1 cellular context compared by ENCODE assay signal in the genomic region with DNA sequence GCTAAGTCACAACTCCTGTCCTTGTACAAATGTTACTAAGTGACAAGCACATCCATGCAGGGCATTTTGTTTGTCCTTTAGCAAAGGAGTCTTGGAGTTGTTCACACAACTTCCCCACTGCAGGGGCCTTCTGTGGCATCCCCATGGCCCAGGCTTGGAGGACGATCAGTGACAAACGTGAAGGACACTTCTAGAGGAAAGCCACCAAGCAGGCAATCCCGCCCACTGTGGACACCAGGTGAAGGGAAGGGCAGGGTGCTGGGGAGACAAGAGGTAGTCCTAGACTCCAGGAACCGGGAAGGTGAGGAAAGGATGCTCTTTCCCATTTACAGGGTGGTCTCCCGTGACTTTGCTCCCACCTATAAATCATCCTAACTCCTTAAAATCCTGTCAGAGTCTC.
TF ChIP-seq lines count a peak whose summit lies in the region.

No MANE protein-coding gene starts in this region.

TF ChIP-seq in GM12878, 131 proteins besides CTCF, POLR2A, EP300 and RAD21:
- TF ChIP-seq JUND (IDR thresholded peaks at IDR 0.05; ENCODE audit: low read depth, low read length) (no peak), ZBED1 (IDR thresholded peaks at IDR 0.05; ENCODE audit: borderline replicate concordance) (no peak), CEBPB (IDR thresholded peaks at IDR 0.05; ENCODE audit: borderline replicate concordance in 1 of 2, low read depth in 2 of 2, low read length in 2 of 2) (no peak), HDGF (IDR thresholded peaks at IDR 0.05) (no peak), BMI1 (IDR thresholded peaks at IDR 0.05; ENCODE audit: borderline replicate concordance) (no peak), NRF1 (conservative IDR thresholded peaks at IDR 0.05; ENCODE audit: low read depth, low read length) (no peak), PAX8 (IDR thresholded peaks at IDR 0.05) (no peak), SREBF1 (IDR thresholded peaks at IDR 0.05; ENCODE audit: low read length) (no peak)
- TF ChIP-seq, protein P1, sequence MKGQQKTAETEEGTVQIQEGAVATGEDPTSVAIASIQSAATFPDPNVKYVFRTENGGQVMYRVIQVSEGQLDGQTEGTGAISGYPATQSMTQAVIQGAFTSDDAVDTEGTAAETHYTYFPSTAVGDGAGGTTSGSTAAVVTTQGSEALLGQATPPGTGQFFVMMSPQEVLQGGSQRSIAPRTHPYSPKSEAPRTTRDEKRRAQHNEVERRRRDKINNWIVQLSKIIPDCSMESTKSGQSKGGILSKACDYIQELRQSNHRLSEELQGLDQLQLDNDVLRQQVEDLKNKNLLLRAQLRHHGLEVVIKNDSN (IDR thresholded peaks at IDR 0.05; ENCODE audit: borderline replicate concordance, extremely low read length, insufficient read depth, low read depth, low read length): no peak
- TF ChIP-seq, protein P2, sequence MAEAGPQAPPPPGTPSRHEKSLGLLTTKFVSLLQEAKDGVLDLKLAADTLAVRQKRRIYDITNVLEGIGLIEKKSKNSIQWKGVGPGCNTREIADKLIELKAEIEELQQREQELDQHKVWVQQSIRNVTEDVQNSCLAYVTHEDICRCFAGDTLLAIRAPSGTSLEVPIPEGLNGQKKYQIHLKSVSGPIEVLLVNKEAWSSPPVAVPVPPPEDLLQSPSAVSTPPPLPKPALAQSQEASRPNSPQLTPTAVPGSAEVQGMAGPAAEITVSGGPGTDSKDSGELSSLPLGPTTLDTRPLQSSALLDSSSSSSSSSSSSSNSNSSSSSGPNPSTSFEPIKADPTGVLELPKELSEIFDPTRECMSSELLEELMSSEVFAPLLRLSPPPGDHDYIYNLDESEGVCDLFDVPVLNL (IDR thresholded peaks at IDR 0.05; ENCODE audit: low read depth, low read length): no peak
- TF ChIP-seq, protein P3, sequence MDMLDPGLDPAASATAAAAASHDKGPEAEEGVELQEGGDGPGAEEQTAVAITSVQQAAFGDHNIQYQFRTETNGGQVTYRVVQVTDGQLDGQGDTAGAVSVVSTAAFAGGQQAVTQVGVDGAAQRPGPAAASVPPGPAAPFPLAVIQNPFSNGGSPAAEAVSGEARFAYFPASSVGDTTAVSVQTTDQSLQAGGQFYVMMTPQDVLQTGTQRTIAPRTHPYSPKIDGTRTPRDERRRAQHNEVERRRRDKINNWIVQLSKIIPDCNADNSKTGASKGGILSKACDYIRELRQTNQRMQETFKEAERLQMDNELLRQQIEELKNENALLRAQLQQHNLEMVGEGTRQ (IDR thresholded peaks at IDR 0.05; ENCODE audit: borderline replicate concordance, low read depth, low read length): no peak
TF ChIP-seq in GM12878: peak in this region for 0.
